Comparison of ENCODE assay signal across 8 cellular contexts in the genomic region with DNA sequence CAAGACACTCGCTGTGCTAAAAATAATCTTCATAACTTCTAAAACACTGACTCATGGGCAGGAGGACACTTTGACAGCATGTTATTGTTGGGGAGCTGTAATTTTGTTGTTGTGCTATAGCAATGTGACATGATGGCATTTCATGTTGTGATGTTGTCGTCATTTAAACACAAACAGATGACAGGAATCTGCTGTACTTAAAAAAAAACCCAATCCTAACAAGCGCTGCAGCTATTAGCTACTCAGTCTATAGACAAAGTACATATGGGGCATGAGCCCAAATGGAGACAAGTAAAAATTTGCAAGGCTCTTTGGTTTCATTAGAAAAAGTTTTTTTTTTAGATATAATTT. TPM values are rescaled to one million over a fixed set of nuclear protein-coding genes. Genes with fewer than 3 reads are reported as not detected.
DNase-seq lines count a peak whose midpoint lies in the region; ATAC-seq and TF ChIP-seq lines count a peak whose summit lies in the region.

No MANE protein-coding gene starts in this region.

- H3K4me3 ChIP-seq in left ventricle myocardium inferior (peak overlapping the region; percentile 96), transverse colon (peak overlapping the region in 3 of 4 donors; percentile 73 to 98 (median 85))

- H3K4me1 ChIP-seq in left ventricle myocardium inferior (peaks cover 56% of the 10 kb centered on the region), transverse colon (peaks cover 15 to 33% (median 23%) of the 10 kb centered on the region in 4 donors)

- no peak for TF ChIP-seq EP300 in transverse colon (IDR thresholded peaks at IDR 0.05; ENCODE audit: low read depth)

- peak overlapping the region; percentile 56 for H3K4me3 Mint-ChIP-seq in activated naive CD8-positive, alpha-beta T cell treated with anti-CD3 and anti-CD28 coated beads, Interleukin-2, amount 10 ng/mL, durations not matched to agents 7 days and 5 days

- no peaks in the 10 kb centered on the region for H3K9me3 Mint-ChIP-seq in activated naive CD8-positive, alpha-beta T cell treated with anti-CD3 and anti-CD28 coated beads, Interleukin-2, amount 10 ng/mL, durations not matched to agents 7 days and 5 days

- POLR2A ChIA-PET in activated naive CD8-positive, alpha-beta T cell treated with anti-CD3 and anti-CD28 coated beads, Interleukin-2, amount 10 ng/mL, durations not matched to agents 7 days and 5 days (lab: Charles Lee), result interaction anchor here (0.6 to 2.0 kb wide), 3 partner anchors 51 to 348 kb away, joined by 4 to 8 read pairs (median 8); no protein-coding TSS in a partner anchor

- H3K4me1 Mint-ChIP-seq in activated naive CD8-positive, alpha-beta T cell treated with anti-CD3 and anti-CD28 coated beads, Interleukin-2, amount 10 ng/mL, durations not matched to agents 7 days and 5 days, result peaks cover 26% of the 10 kb centered on the region

- H3K36me3 ChIP-seq in left ventricle myocardium inferior (peaks cover 20% of the 10 kb centered on the region), transverse colon (peaks cover 0 to 11% (median 0%) of the 10 kb centered on the region in 4 donors)

- H3K27ac Mint-ChIP-seq in activated naive CD8-positive, alpha-beta T cell treated with anti-CD3 and anti-CD28 coated beads, Interleukin-2, amount 10 ng/mL, durations not matched to agents 7 days and 5 days, result peak overlapping the region; percentile 60

- DNase-seq in left ventricle myocardium inferior (no peak), left cardiac atrium (no peak), iris pigment epithelial cell (ENCODE audit: low read depth) (peak; percentile 30), transverse colon (no peak), DMS153 treated with DMSO at 0.1 percent for 48 hours (lab: John Stamatoyannopoulos, UW; ENCODE audit: unreplicated experiment) (no peak), left colon (no peak), LoVo (ENCODE audit: low spot score) (no peak)
- no peak for DNase-seq in activated naive CD8-positive, alpha-beta T cell treated with anti-CD3 and anti-CD28 coated beads, Interleukin-2, amount 10 ng/mL, durations not matched to agents 7 days and 5 days

- no peak for TF ChIP-seq POLR2A in transverse colon (IDR thresholded peaks at IDR 0.05)

- peaks cover 2% of the 10 kb centered on the region for H3K27me3 Mint-ChIP-seq in activated naive CD8-positive, alpha-beta T cell treated with anti-CD3 and anti-CD28 coated beads, Interleukin-2, amount 10 ng/mL, durations not matched to agents 7 days and 5 days

- WGBS in transverse colon (ENCODE audit: low coverage in 1 of 2), 2 donors, result 25 to 40% methylated on average over 3 of the region's 3 CpGs

- ATAC-seq in left cardiac atrium, result no peak
- no peak for ATAC-seq in activated naive CD8-positive, alpha-beta T cell treated with anti-CD3 and anti-CD28 coated beads, Interleukin-2, amount 10 ng/mL, durations not matched to agents 7 days and 5 days (ENCODE audit: low read depth)
- ATAC-seq in left colon, result no peak

- peaks cover 11% of the 10 kb centered on the region for H3K36me3 Mint-ChIP-seq in activated naive CD8-positive, alpha-beta T cell treated with anti-CD3 and anti-CD28 coated beads, Interleukin-2, amount 10 ng/mL, durations not matched to agents 7 days and 5 days

- intact Hi-C loops in left ventricle myocardium inferior (cut with micrococcal nuclease) (no loop called here), left cardiac atrium (cut with DNase I) (loop anchor here in 1 of 2 donors (5.0 kb wide), 1 partner anchor 52 kb away; no protein-coding TSS in a partner anchor), transverse colon (cut with DNase I; ENCODE audit: low total_unique reads) (no loop called here), left colon (cut with DNase I, micrococcal nuclease) (no loop called here)

- in situ Hi-C loops in transverse colon (cut with MboI; ENCODE audit: low pct_ligation_motif_present in 1 of 4, low pct_unique_long_range_greater_than_20kb in 1 of 4, low sequenced_read_pairs in 3 of 4), result no loop called here

- H3K27me3 ChIP-seq in left ventricle myocardium inferior (ENCODE audit: low read depth) (no peaks in the 10 kb centered on the region), transverse colon (no peaks in the 10 kb centered on the region)

- H3K9me3 ChIP-seq in left ventricle myocardium inferior (replicated peaks) (no peaks in the 10 kb centered on the region), transverse colon (no peaks in the 10 kb centered on the region)

- H3K27ac ChIP-seq in left ventricle myocardium inferior (replicated peaks), result peak overlapping the region; percentile 98
- H3K27ac ChIP-seq in transverse colon, result peak overlapping the region; percentile 97 to 100 (median 98)

- no peak for TF ChIP-seq CTCF in left ventricle myocardium inferior (IDR thresholded peaks at IDR 0.05; ENCODE audit: borderline replicate concordance)
- no peak for TF ChIP-seq CTCF in transverse colon (IDR thresholded peaks at IDR 0.05)

RNA-seq across cellular contexts. Expression of gene ATOSA, which starts 0.8 kb away (rescaled TPM):
- total RNA-seq in left ventricle myocardium inferior (21.8 TPM), left cardiac atrium (10 to 100 TPM; 24.9 to 27.6 TPM), transverse colon (100 to 1,000 TPM in 1 of 4 donors, 10 to 100 TPM in 3; 41.0 to 149 (median 84.5) TPM), left colon (10 to 100 TPM; 46.4 to 59.0 TPM)
- 10 to 100 TPM; 60.5 to 65.1 TPM for total RNA-seq in activated naive CD8-positive, alpha-beta T cell treated with anti-CD3 and anti-CD28 coated beads, Interleukin-2, amount 10 ng/mL, durations not matched to agents 7 days and 5 days
